Comparison of ENCODE assay signal across 18 cellular contexts in genomic region chr11:75919525-75919924, GRCh38.
DNase-seq lines count a peak whose midpoint lies in the region; ATAC-seq and TF ChIP-seq lines count a peak whose summit lies in the region.
"Had no signal": no experiment of that assay in that cellular context is flagged by ENCODE, and none has a peak within 500 bp of the region (broad histone marks: within the 10 kb centered on the region; RNA-seq: fewer than 3 reads in every experiment).

No MANE protein-coding gene starts in this region.

- H3K4me1 ChIP-seq in GM23248 (ENCODE audit: insufficient read depth) (peaks cover 8% of the 10 kb centered on the region), gastrocnemius medialis (peaks cover 17 to 27% of the 10 kb centered on the region in 2 donors)
- H3K4me1 ChIP-seq: BE2C had no signal

- peak; percentile 65 to 81 for ATAC-seq in left cardiac atrium
- ATAC-seq in gastrocnemius medialis, result peak; percentile 94 to 97
- ATAC-seq: foreskin keratinocyte, mucosa of descending colon, T-helper 17 cell had no signal

- H3K9ac ChIP-seq in GM23248 (no peak overlapping the region), SU-DHL-6 (ENCODE audit: low read length) (no peak overlapping the region)

- no peaks in the 10 kb centered on the region for H3K36me3 ChIP-seq in GM23248 (ENCODE audit: low read depth)
- H3K36me3 ChIP-seq in SU-DHL-6 (ENCODE audit: low read length), result 0 out of 2 replicates have a peak, but pooled peaks cover 2% of the 10 kb centered on the region
- no peaks in the 10 kb centered on the region for H3K36me3 ChIP-seq in gastrocnemius medialis
- H3K36me3 ChIP-seq: BE2C had no signal

- intact Hi-C loops in left cardiac atrium (cut with DNase I), result no loop called here
- intact Hi-C loops in gastrocnemius medialis (cut with DNase I; ENCODE audit: low total_unique reads), result no loop called here

- H2AFZ ChIP-seq in GM23248 (no peak overlapping the region), SU-DHL-6 (ENCODE audit: low read depth, low read length, severe bottlenecking) (no peak overlapping the region)

- H3F3A ChIP-seq in GM23248 (ENCODE audit: insufficient read depth) (0 out of 2 replicates have a peak, but pooled peaks cover under 1% of the 10 kb centered on the region), SU-DHL-6 (ENCODE audit: insufficient read depth) (no peaks in the 10 kb centered on the region; the same call in 1 of the 2 replicates)

- H3K4me2 ChIP-seq in GM23248 (ENCODE audit: unreplicated experiment) (peak overlapping the region; percentile 24), SU-DHL-6 (ENCODE audit: low read depth, low read length, poor library complexity, severe bottlenecking) (no peak overlapping the region)

- no peaks in the 10 kb centered on the region for H3K9me3 ChIP-seq in GM23248 (ENCODE audit: low read depth)
- H3K9me3 ChIP-seq in SU-DHL-6 (ENCODE audit: insufficient read depth, low read length), result no peaks in the 10 kb centered on the region
- H3K9me3 ChIP-seq in gastrocnemius medialis, result no peaks in the 10 kb centered on the region
- H3K9me3 ChIP-seq: BE2C, mucosa of descending colon had no signal

- 18 to 19% methylated on average over 2 of the region's 2 CpGs for WGBS in GM23248 (ENCODE audit: low coverage in 1 of 2, low lambda C conversion rate in 2 of 2, missing lambda C conversion rate in 2 of 2), 2 experiments

- H3K27me3 ChIP-seq in GM23248 (replicated peaks; ENCODE audit: insufficient read depth) (no peaks in the 10 kb centered on the region), SU-DHL-6 (ENCODE audit: low read length) (no peaks in the 10 kb centered on the region), gastrocnemius medialis (no peaks in the 10 kb centered on the region)
- H3K27me3 ChIP-seq: BE2C, foreskin keratinocyte had no signal

- TF ChIP-seq CTCF in SU-DHL-6 (IDR thresholded peaks at IDR 0.05; ENCODE audit: insufficient read depth, low read length, poor library complexity, severe bottlenecking), result no peak
- TF ChIP-seq CTCF in gastrocnemius medialis (IDR thresholded peaks at IDR 0.05 in 4 of 5, conservative IDR thresholded peaks at IDR 0.05 in 1 of 5), result no peak

- TF ChIP-seq POLR2A in gastrocnemius medialis (IDR thresholded peaks at IDR 0.05), result no peak

- peak overlapping the region; percentile 12; the same call in 1 of the 2 replicates for H3K27ac ChIP-seq in GM23248
- H3K27ac ChIP-seq in SU-DHL-6 (ENCODE audit: low read depth, low read length), result peak overlapping the region; percentile 32; the same call in 1 of the 2 replicates
- peak overlapping the region; percentile 49 to 79 (median 66) for H3K27ac ChIP-seq in gastrocnemius medialis
- H3K27ac ChIP-seq: foreskin keratinocyte had no signal

- in situ Hi-C loops in GM23248 (cut with MboI) (no loop called here), gastrocnemius medialis (cut with MboI; ENCODE audit: low sequenced_read_pairs in 4 of 4) (no loop called here)

- no peaks in the 10 kb centered on the region for H3K9me2 ChIP-seq in GM23248 (ENCODE audit: insufficient read depth)
- no peaks in the 10 kb centered on the region for H3K9me2 ChIP-seq in SU-DHL-6 (replicated peaks; ENCODE audit: insufficient read depth, low read length)

- H3K4me3 ChIP-seq in GM23248 (no peak overlapping the region), SU-DHL-6 (ENCODE audit: insufficient read depth, low read length, poor library complexity, severe bottlenecking) (no peak overlapping the region), gastrocnemius medialis (no peak overlapping the region)
- H3K4me3 ChIP-seq: mucosa of descending colon had no signal

- H3K79me2 ChIP-seq in GM23248 (ENCODE audit: insufficient read depth), result peaks cover 4% of the 10 kb centered on the region
- H3K79me2 ChIP-seq in SU-DHL-6 (ENCODE audit: insufficient read depth, low read length), result peaks cover 17% of the 10 kb centered on the region; the same call in 1 of the 2 replicates

- H4K20me1 ChIP-seq in GM23248 (ENCODE audit: insufficient read depth), result no peaks in the 10 kb centered on the region
- H4K20me1 ChIP-seq in SU-DHL-6 (ENCODE audit: low read depth, low read length), result no peaks in the 10 kb centered on the region

- DNase-seq in GM23248, result peak; percentile 38
- no peak for DNase-seq in left cardiac atrium
- DNase-seq in gastrocnemius medialis, result no peak
- DNase-seq in NCI-H1092 (lab: John Stamatoyannopoulos, UW), result no peak
- no peak for DNase-seq in activated CD4-positive, CD25-positive, alpha-beta regulatory T cell (lab: John Stamatoyannopoulos, UW)
- DNase-seq in NCI-H2107 (lab: John Stamatoyannopoulos, UW), result no peak
- no peak for DNase-seq in superior temporal gyrus (ENCODE audit: extremely low spot score)
- DNase-seq: activated CD4-positive, alpha-beta T cell treated with anti-CD3 and anti-CD28 coated beads, Interleukin-2, amount 10 ng/mL, durations not matched to agents 7 days and 5 days; BE2C; dermis blood vessel endothelial cell; DMS153; foreskin keratinocyte; mucosa of descending colon; NCI-H1092 treated with DMSO at 0.1 percent for 48 hours; stimulated activated CD4-positive, alpha-beta T cell treated with anti-CD3 and anti-CD28 coated beads, Interleukin-2, amount 100 ng/mL, for 24 hours; stimulated activated CD8-positive, alpha-beta memory T cell treated with anti-CD3 and anti-CD28 coated beads, Interleukin-4, amount 100 ng/mL, for 48 hours; T-helper 17 cell had no signal

Comparison
In these comparisons a context has a peak if more than half of its experiments do, and no peak if none do; other contexts are left out.
1. H3K27ac ChIP-seq: peak in every context shown above with its lines; median percentile 66 in gastrocnemius medialis; 32 in SU-DHL-6; 12 in GM23248.